ENCODE assay signal across 14 cellular contexts in genomic region chr5:176486189-176486757, GRCh38.
"Had no signal": no experiment of that assay in that cellular context is flagged by ENCODE, and none has a peak within 500 bp of the region (broad histone marks: within the 10 kb centered on the region; RNA-seq: fewer than 3 reads in every experiment).

No MANE protein-coding gene starts in this region.

- H3K4me3 Mint-ChIP-seq: activated naive CD8-positive, alpha-beta T cell treated with anti-CD3 and anti-CD28 coated beads, Interleukin-2, amount 10 ng/mL, durations not matched to agents 7 days and 5 days; activated T-cell treated with anti-CD3 and anti-CD28 coated beads, Interleukin-2, amount 50 U/mL, for 4 hours; stimulated activated memory B cell treated with anti-CD40 and anti-IgM and Interleukin-4, amounts not matched to agents 10 μg/mL and 1 μg/mL and 100 μg/mL, for 72 hours; T-helper 1 cell treated with Interleukin-12 subunit alpha and Interleukin-12 subunit beta and Interleukin-4 antibody, amounts not matched to agents 30 μg/mL and 1 μg/mL, for 36 hours had no signal

- H3K4me3 ChIP-seq: esophagus squamous epithelium, right atrium auricular region, tibial artery had no signal

- H3K9me3 ChIP-seq: esophagus squamous epithelium, right atrium auricular region, tibial artery had no signal

- H3K27me3 Mint-ChIP-seq: activated naive CD8-positive, alpha-beta T cell treated with anti-CD3 and anti-CD28 coated beads, Interleukin-2, amount 10 ng/mL, durations not matched to agents 7 days and 5 days; stimulated activated memory B cell treated with anti-CD40 and anti-IgM and Interleukin-4, amounts not matched to agents 10 μg/mL and 1 μg/mL and 100 μg/mL, for 72 hours had no signal

- ATAC-seq: activated T-cell treated with anti-CD3 and anti-CD28 coated beads, Interleukin-2, amount 50 U/mL, for 4 hours; foreskin keratinocyte; left colon; SK-N-SH treated with all-trans-retinoic acid at 6 μM for 48 hours; stimulated activated memory B cell treated with anti-CD40 and anti-IgM and Interleukin-4, amounts not matched to agents 10 μg/mL and 1 μg/mL and 100 μg/mL, for 72 hours had no signal

- H3K4me1 ChIP-seq: right atrium auricular region, tibial artery had no signal

- H3K9me3 Mint-ChIP-seq: activated naive CD8-positive, alpha-beta T cell treated with anti-CD3 and anti-CD28 coated beads, Interleukin-2, amount 10 ng/mL, durations not matched to agents 7 days and 5 days; activated T-cell treated with anti-CD3 and anti-CD28 coated beads, Interleukin-2, amount 50 U/mL, for 4 hours; stimulated activated memory B cell treated with anti-CD40 and anti-IgM and Interleukin-4, amounts not matched to agents 10 μg/mL and 1 μg/mL and 100 μg/mL, for 72 hours; T-helper 1 cell treated with Interleukin-12 subunit alpha and Interleukin-12 subunit beta and Interleukin-4 antibody, amounts not matched to agents 30 μg/mL and 1 μg/mL, for 36 hours had no signal

- H3K27ac Mint-ChIP-seq: activated naive CD8-positive, alpha-beta T cell treated with anti-CD3 and anti-CD28 coated beads, Interleukin-2, amount 10 ng/mL, durations not matched to agents 7 days and 5 days; stimulated activated memory B cell treated with anti-CD40 and anti-IgM and Interleukin-4, amounts not matched to agents 10 μg/mL and 1 μg/mL and 100 μg/mL, for 72 hours had no signal

- H3K27me3 ChIP-seq: esophagus squamous epithelium, foreskin keratinocyte, right atrium auricular region, tibial artery had no signal

- DNase-seq: activated CD4-positive, CD25-positive, alpha-beta regulatory T cell; activated naive CD8-positive, alpha-beta T cell treated with anti-CD3 and anti-CD28 coated beads, Interleukin-2, amount 10 ng/mL, durations not matched to agents 7 days and 5 days; activated T-cell treated with anti-CD3 and anti-CD28 coated beads, Interleukin-2, amount 50 U/mL, for 4 hours; anterior cingulate cortex; esophagus squamous epithelium; foreskin keratinocyte; head of caudate nucleus; left colon; small intestine; tibial artery had no signal

- H3K27ac ChIP-seq: esophagus squamous epithelium, foreskin keratinocyte, right atrium auricular region, tibial artery had no signal
